Comparison of ENCODE assay signal across 1 cellular context in genomic region chrX:103794117-103794516, GRCh38.
TF ChIP-seq lines count a peak whose summit lies in the region.

No MANE protein-coding gene starts in this region.

TF ChIP-seq in IMR-90, 13 proteins besides CTCF, POLR2A, EP300 and RAD21:
- TF ChIP-seq RCOR1 (IDR thresholded peaks at IDR 0.05; ENCODE audit: insufficient replicate concordance, low read length) = no peak
- no peak for TF ChIP-seq CEBPB (IDR thresholded peaks at IDR 0.05; ENCODE audit: low read depth, low read length)
- TF ChIP-seq BHLHE40 (IDR thresholded peaks at IDR 0.05; ENCODE audit: low read depth, low read length) = no peak; the same call in 1 of the 2 replicates
- no peak for TF ChIP-seq FOS (IDR thresholded peaks at IDR 0.05; ENCODE audit: low read depth, low read length)
- no peak for TF ChIP-seq CHD1 (IDR thresholded peaks at IDR 0.05; ENCODE audit: low read depth, low read length)
- no peak for TF ChIP-seq ELK1 (IDR thresholded peaks at IDR 0.05; ENCODE audit: borderline replicate concordance, low read depth, low read length)
- TF ChIP-seq SMC3 (IDR thresholded peaks at IDR 0.05; ENCODE audit: low read depth, low read length) = no peak
- no peak for TF ChIP-seq RFX5 (IDR thresholded peaks at IDR 0.05; ENCODE audit: low read depth, low read length)
